Comparison of ENCODE assay signal across 2 cellular contexts in genomic region chr7:66110861-66111260, GRCh38.
TF ChIP-seq lines count a peak whose summit lies in the region.

No MANE protein-coding gene starts in this region.

TF ChIP-seq in HepG2, 621 proteins besides CTCF, POLR2A, EP300 and RAD21:
- TF ChIP-seq ZNF18 (CRISPR knock-in tag; IDR thresholded peaks at IDR 0.05; ENCODE audit: insufficient replicate concordance) (no peak), FOSL2 (CRISPR knock-in tag; IDR thresholded peaks at IDR 0.05) (peak; percentile 49), TEAD3 (CRISPR knock-in tag; optimal IDR thresholded peaks at IDR 0.05; ENCODE audit: borderline replicate concordance) (peak; percentile 6)

TF ChIP-seq in SK-N-SH treated with all-trans-retinoic acid at 6 μM for 48 hours, 23 proteins besides CTCF, POLR2A, EP300 and RAD21 (continued from another document):
- TF ChIP-seq TSHZ2 (CRISPR knock-in tag; IDR thresholded peaks at IDR 0.05) (no peak), BACH2 (CRISPR knock-in tag; IDR thresholded peaks at IDR 0.05; ENCODE audit: borderline replicate concordance) (no peak), ZC3H10 (CRISPR knock-in tag; IDR thresholded peaks at IDR 0.05) (no peak), RARB (CRISPR knock-in tag; IDR thresholded peaks at IDR 0.05) (no peak), CREB5 (CRISPR knock-in tag; IDR thresholded peaks at IDR 0.05; ENCODE audit: low read depth) (no peak), ARNTL (CRISPR knock-in tag; IDR thresholded peaks at IDR 0.05; ENCODE audit: borderline replicate concordance, low read depth) (no peak), CSDC2 (CRISPR knock-in tag; IDR thresholded peaks at IDR 0.05) (no peak)
